Comparison of ENCODE assay signal across 8 cellular contexts in the genomic region with DNA sequence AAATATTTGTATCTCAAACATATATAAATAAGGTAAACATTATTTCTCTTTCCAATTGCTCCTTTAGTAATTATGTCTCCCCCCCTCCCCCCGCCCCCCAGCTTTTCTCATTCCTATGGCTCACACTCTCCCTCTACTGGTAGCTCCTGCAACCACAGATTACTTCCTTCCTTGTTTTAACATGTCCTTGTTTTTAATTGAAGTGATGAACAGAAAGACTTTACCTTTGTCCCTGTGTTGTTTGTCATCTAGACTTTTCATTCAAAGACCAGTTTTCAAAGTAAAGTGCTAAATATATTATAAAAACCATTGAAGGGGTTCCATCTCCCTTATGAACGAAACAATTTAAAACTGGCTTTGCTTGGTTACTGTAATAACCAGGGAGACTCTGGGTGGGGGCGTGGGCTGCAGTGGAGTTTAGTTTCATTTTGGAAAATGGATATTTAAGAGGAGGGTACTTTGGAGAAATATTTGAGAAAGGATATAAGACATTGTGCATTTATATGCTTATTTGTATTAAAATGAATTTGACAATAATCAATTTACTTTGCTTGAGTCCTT.
DNase-seq lines count a peak whose midpoint lies in the region.

No MANE protein-coding gene starts in this region.

- no peaks in the 10 kb centered on the region for H3K4me1 ChIP-seq in adipocyte (ENCODE audit: control insufficient read depth, insufficient read depth, low read length)

- no peaks in the 10 kb centered on the region for H3K36me3 ChIP-seq in H7 (replicated peaks; ENCODE audit: control insufficient read depth, insufficient read depth, low read length)
- H3K36me3 ChIP-seq in adipocyte (ENCODE audit: control insufficient read depth, insufficient read depth, low read length, severe bottlenecking), result no peaks in the 10 kb centered on the region

- H3K9ac ChIP-seq in adipocyte (ENCODE audit: low read length), result no peak overlapping the region

- DNase-seq in NCI-H1417 (lab: John Stamatoyannopoulos, UW) (peak; percentile 1 to 65 (median 40)), NCI-H1417 treated with DMSO at 0.1 percent for 48 hours (lab: John Stamatoyannopoulos, UW) (no peak), H7 (peak; percentile 58), NCI-H1105 treated with DMSO at 0.1 percent for 48 hours (lab: John Stamatoyannopoulos, UW) (peak; percentile 6), adipocyte (ENCODE audit: low read depth) (peak; percentile 77), kidney glomerular epithelial cell (lab: John Stamatoyannopoulos, UW) (peak; percentile 77)
- no peak for DNase-seq in stimulated activated CD4-positive, alpha-beta T cell treated with anti-CD3 and anti-CD28 coated beads, Interleukin-2, amount 100 ng/mL, for 24 hours
- DNase-seq in NK-92 treated with Interleukin-12 subunit alpha and Interleukin-12 subunit beta, amount 100 ng/mL, for 24 hours (lab: John Stamatoyannopoulos, UW), result no peak

- no peaks in the 10 kb centered on the region for H3K9me3 ChIP-seq in adipocyte (ENCODE audit: control insufficient read depth, low read length)

- no peak overlapping the region for H3K4me3 ChIP-seq in H7 (ENCODE audit: insufficient read depth, low read depth, low read length)
- H3K4me3 ChIP-seq in adipocyte (ENCODE audit: low read length), result no peak overlapping the region

- H3K27me3 ChIP-seq in H7 (ENCODE audit: control insufficient read depth, insufficient read depth, low read length) (no peaks in the 10 kb centered on the region), adipocyte (replicated peaks; ENCODE audit: control insufficient read depth, insufficient read depth, low read length) (no peaks in the 10 kb centered on the region)

Comparison
In these comparisons a context has a peak if more than half of its experiments do, and no peak if none do; other contexts are left out.
1. DNase-seq: peak in NCI-H1417 (3 of 3), H7 (single experiment), NCI-H1105 treated with DMSO at 0.1 percent for 48 hours (single experiment), adipocyte (single experiment) and kidney glomerular epithelial cell (single experiment); none in NCI-H1417 treated with DMSO at 0.1 percent for 48 hours (single experiment), stimulated activated CD4-positive, alpha-beta T cell treated with anti-CD3 and anti-CD28 coated beads, Interleukin-2, amount 100 ng/mL, for 24 hours (0 of 2) and NK-92 treated with Interleukin-12 subunit alpha and Interleukin-12 subunit beta, amount 100 ng/mL, for 24 hours (single experiment).